1 cellular context compared by ENCODE assay signal in genomic region chr6:142377112-142377848, GRCh38.
TF ChIP-seq lines count a peak whose summit lies in the region.

No MANE protein-coding gene starts in this region.

TF ChIP-seq in HepG2, 621 proteins besides CTCF, POLR2A, EP300 and RAD21 (continued from another document and continues in another):
- no peak for TF ChIP-seq NFKBIZ (CRISPR knock-in tag; IDR thresholded peaks at IDR 0.05)
- no peak for TF ChIP-seq MAFG (CRISPR knock-in tag; IDR thresholded peaks at IDR 0.05)
- peak; percentile 67; the same call in 1 of the 2 replicates for TF ChIP-seq KDM2A (CRISPR knock-in tag; IDR thresholded peaks at IDR 0.05; ENCODE audit: borderline replicate concordance, low read depth)
- TF ChIP-seq ZEB1 (IDR thresholded peaks at IDR 0.05; ENCODE audit: insufficient replicate concordance, low read depth) = no peak
- TF ChIP-seq FOSL1 (CRISPR knock-in tag; IDR thresholded peaks at IDR 0.05; ENCODE audit: borderline replicate concordance) = no peak
- TF ChIP-seq NFAT5 (CRISPR knock-in tag; IDR thresholded peaks at IDR 0.05) = no peak
- TF ChIP-seq ZNF30 (CRISPR knock-in tag; IDR thresholded peaks at IDR 0.05) = no peak
- TF ChIP-seq ZNF282 (IDR thresholded peaks at IDR 0.05; ENCODE audit: partially characterized antibody) = no peak
- TF ChIP-seq ZNF12 (CRISPR knock-in tag; IDR thresholded peaks at IDR 0.05) = no peak
- TF ChIP-seq GMEB2 (CRISPR knock-in tag; IDR thresholded peaks at IDR 0.05; ENCODE audit: low read depth) = no peak
- no peak for TF ChIP-seq ZNF572 (CRISPR knock-in tag; IDR thresholded peaks at IDR 0.05)
- no peak for TF ChIP-seq RBM39 (IDR thresholded peaks at IDR 0.05; ENCODE audit: low read depth, low read length, poor library complexity, severe bottlenecking)
- TF ChIP-seq THAP11 (CRISPR knock-in tag; IDR thresholded peaks at IDR 0.05) = no peak
- no peak for TF ChIP-seq ZNF598 (CRISPR knock-in tag; IDR thresholded peaks at IDR 0.05; ENCODE audit: borderline replicate concordance)
- TF ChIP-seq MTERF4 (CRISPR knock-in tag; IDR thresholded peaks at IDR 0.05) = no peak
- TF ChIP-seq ZNF589 (CRISPR knock-in tag; conservative IDR thresholded peaks at IDR 0.05) = no peak
- peak; percentile 61; the same call in 1 of the 2 replicates for TF ChIP-seq ZGPAT (CRISPR knock-in tag; IDR thresholded peaks at IDR 0.05)
- TF ChIP-seq ZNF737 (CRISPR knock-in tag; IDR thresholded peaks at IDR 0.05; ENCODE audit: borderline replicate concordance) = no peak
- no peak for TF ChIP-seq NPAS2 (CRISPR knock-in tag; IDR thresholded peaks at IDR 0.05; ENCODE audit: borderline replicate concordance)
- peak; percentile 46; the same call in 1 of the 2 replicates for TF ChIP-seq HOXA3 (CRISPR knock-in tag; IDR thresholded peaks at IDR 0.05)
- TF ChIP-seq KLF16 (CRISPR knock-in tag; IDR thresholded peaks at IDR 0.05) = no peak; a peak in 1 of 4 replicates
- no peak for TF ChIP-seq SP2 (CRISPR knock-in tag; IDR thresholded peaks at IDR 0.05)
- TF ChIP-seq ZNF451 (CRISPR knock-in tag; IDR thresholded peaks at IDR 0.05) = no peak
- no peak for TF ChIP-seq SSRP1 (CRISPR knock-in tag; IDR thresholded peaks at IDR 0.05)
- 0 out of 2 replicates have a peak, but pooled peaks have one; percentile 40 for TF ChIP-seq MXD3 (CRISPR knock-in tag; IDR thresholded peaks at IDR 0.05)
- peak; percentile 41; the same call in 1 of the 2 replicates for TF ChIP-seq TSC22D2 (CRISPR knock-in tag; IDR thresholded peaks at IDR 0.05; ENCODE audit: borderline replicate concordance)
- no peak for TF ChIP-seq TARDBP (CRISPR knock-in tag; IDR thresholded peaks at IDR 0.05)
- no peak for TF ChIP-seq ZBTB43 (CRISPR knock-in tag; conservative IDR thresholded peaks at IDR 0.05)
- no peak for TF ChIP-seq MBD4 (IDR thresholded peaks at IDR 0.05; ENCODE audit: borderline replicate concordance, low read length)
- peak; percentile 65; the same call in 1 of the 2 replicates for TF ChIP-seq ERF (CRISPR knock-in tag; IDR thresholded peaks at IDR 0.05)
- no peak for TF ChIP-seq ZNF770 (CRISPR knock-in tag; IDR thresholded peaks at IDR 0.05)
- TF ChIP-seq ZIK1 (CRISPR knock-in tag; IDR thresholded peaks at IDR 0.05; ENCODE audit: borderline replicate concordance, low read depth) = no peak
- no peak for TF ChIP-seq MIER3 (CRISPR knock-in tag; IDR thresholded peaks at IDR 0.05; ENCODE audit: borderline replicate concordance)
- no peak for TF ChIP-seq RFX3 (CRISPR knock-in tag; IDR thresholded peaks at IDR 0.05)
- no peak for TF ChIP-seq ZNF883 (CRISPR knock-in tag; IDR thresholded peaks at IDR 0.05; ENCODE audit: not compliant biosample characterization)
- TF ChIP-seq ZFP36L2 (CRISPR knock-in tag; IDR thresholded peaks at IDR 0.05) = no peak
- no peak for TF ChIP-seq ZNF563 (CRISPR knock-in tag; IDR thresholded peaks at IDR 0.05)
- no peak for TF ChIP-seq DDIT3 (CRISPR knock-in tag; IDR thresholded peaks at IDR 0.05)
- no peak for TF ChIP-seq SMARCE1 (IDR thresholded peaks at IDR 0.05; ENCODE audit: borderline replicate concordance)
- no peak for TF ChIP-seq FUBP1 (CRISPR knock-in tag; IDR thresholded peaks at IDR 0.05; ENCODE audit: borderline replicate concordance)
- TF ChIP-seq RBFOX2 (IDR thresholded peaks at IDR 0.05; ENCODE audit: low read depth, low read length) = no peak
- no peak for TF ChIP-seq ZSCAN30 (CRISPR knock-in tag; IDR thresholded peaks at IDR 0.05)
- no peak for TF ChIP-seq ZNF543 (CRISPR knock-in tag; IDR thresholded peaks at IDR 0.05)
- no peak for TF ChIP-seq BRCA1 (CRISPR knock-in tag; IDR thresholded peaks at IDR 0.05)
- no peak for TF ChIP-seq ZNF468 (CRISPR knock-in tag; IDR thresholded peaks at IDR 0.05)
- no peak for TF ChIP-seq ZNF629 (CRISPR knock-in tag; conservative IDR thresholded peaks at IDR 0.05)
- TF ChIP-seq SETDB1 (CRISPR knock-in tag; IDR thresholded peaks at IDR 0.05; ENCODE audit: borderline replicate concordance) = no peak
- no peak for TF ChIP-seq GLI4 (CRISPR knock-in tag; IDR thresholded peaks at IDR 0.05; ENCODE audit: borderline replicate concordance)
- TF ChIP-seq LCORL (IDR thresholded peaks at IDR 0.05) = no peak
- no peak for TF ChIP-seq LCORL (CRISPR knock-in tag; IDR thresholded peaks at IDR 0.05)
- TF ChIP-seq ZNF644 (CRISPR knock-in tag; IDR thresholded peaks at IDR 0.05; ENCODE audit: low read depth) = peak; percentile 50
- no peak for TF ChIP-seq PCBP1 (IDR thresholded peaks at IDR 0.05; ENCODE audit: borderline replicate concordance, low read depth, low read length)
- peak; percentile 69 for TF ChIP-seq TBX2 (CRISPR knock-in tag; IDR thresholded peaks at IDR 0.05; ENCODE audit: borderline replicate concordance)
- TF ChIP-seq HNF4G (IDR thresholded peaks at IDR 0.05; ENCODE audit: borderline replicate concordance, low read depth, low read length) = no peak
- peak; percentile 27; the same call in 1 of the 2 replicates for TF ChIP-seq HNF4G (CRISPR knock-in tag; IDR thresholded peaks at IDR 0.05; ENCODE audit: borderline replicate concordance, low read depth)
- no peak for TF ChIP-seq ATM (IDR thresholded peaks at IDR 0.05; ENCODE audit: borderline replicate concordance)
- no peak for TF ChIP-seq ZNF513 (CRISPR knock-in tag; conservative IDR thresholded peaks at IDR 0.05)
